Comparison of ENCODE assay signal across 8 cellular contexts in genomic region chr2:197675246-197675645, GRCh38. TPM values are rescaled to one million over a fixed set of nuclear protein-coding genes. Genes with fewer than 3 reads are reported as not detected.
A peak's percentile ranks its signal among the peaks of the same experiment; 100 is the strongest.
DNase-seq lines count a peak whose midpoint lies in the region; ATAC-seq, FAIRE-seq and TF ChIP-seq lines count a peak whose summit lies in the region.

Gene RFTN2 (minus strand): TSS chr2:197675587. CDS start chr2:197675458, 129 bp downstream.

- no peak for FAIRE-seq in HepG2 (lab: Jason Lieb, UNC)

- no peak for ATAC-seq in HepG2

- H3K4me2 ChIP-seq in HepG2 (ENCODE audit: low read depth, low read length) (0 out of 2 replicates have a peak within 1 kb of the TSS, but pooled peaks have one; percentile 41), skeletal muscle satellite cell (ENCODE audit: low read length) (peak within 1 kb of the TSS; percentile 90)

- 61% methylated on average over 3 of the region's 3 CpGs for WGBS in HepG2 (ENCODE audit: low lambda C conversion rate)

- POLR2A ChIA-PET in HepG2 (lab: Yijun Ruan, JAX) = no interaction called here

- no peak for DNase-seq in HFF-Myc (ENCODE audit: extremely low read depth, low read depth)
- DNase-seq in colonic mucosa = no peak
- no peak for DNase-seq in HepG2 (ENCODE audit: low spot score)
- DNase-seq in NCI-H2171 (lab: John Stamatoyannopoulos, UW) = no peak
- no peak for DNase-seq in A172 (ENCODE audit: low spot score)
- no peak for DNase-seq in KBM-7
- DNase-seq in EL = no peak

- H4K20me1 ChIP-seq in HepG2 (ENCODE audit: insufficient read depth, low read length) = no peaks in the 10 kb centered on the region

- H3K36me3 ChIP-seq in colonic mucosa = no peaks in the 10 kb centered on the region
- H3K36me3 ChIP-seq in HepG2 (replicated peaks in 1 of 2; ENCODE audit: control insufficient read depth in 1 of 2, insufficient read depth in 2 of 2, low read length in 2 of 2) = no peaks in the 10 kb centered on the region
- no peaks in the 10 kb centered on the region for H3K36me3 ChIP-seq in skeletal muscle satellite cell (ENCODE audit: insufficient read depth, low read length)

- H3K79me2 ChIP-seq in HepG2 (ENCODE audit: insufficient read depth, low read length) = no peaks in the 10 kb centered on the region

- H3K9me3 ChIP-seq in colonic mucosa (no peaks in the 10 kb centered on the region), HepG2 (ENCODE audit: low read length) (no peaks in the 10 kb centered on the region), skeletal muscle satellite cell (replicated peaks; ENCODE audit: low read length) (no peaks in the 10 kb centered on the region)

- no TSS peak for BruUV-seq in HepG2 (replicated peaks; lab: Mats Ljungman, UMichigan)

- H3K9ac ChIP-seq in colonic mucosa (ENCODE audit: low read depth in 2 of 2, low read length in 2 of 2) (peak within 1 kb of the TSS in 1 of 2 donors; percentile 24), HepG2 (ENCODE audit: insufficient read depth, low read depth, low read length) (no peak within 1 kb of the TSS), skeletal muscle satellite cell (ENCODE audit: low read depth, low read length) (peak within 1 kb of the TSS; percentile 74)

- H3K27me3 ChIP-seq in colonic mucosa = no peaks in the 10 kb centered on the region
- H3K27me3 ChIP-seq in HepG2 (ENCODE audit: control insufficient read depth in 1 of 2, insufficient read depth in 2 of 2, low read length in 2 of 2) = peaks cover 0 to 3% of the 10 kb centered on the region in 2 experiments; a peak in 1 of 5 replicates
- H3K27me3 ChIP-seq in skeletal muscle satellite cell (ENCODE audit: control insufficient read depth, insufficient read depth, low read length) = no peaks in the 10 kb centered on the region

- CTCF ChIA-PET in HepG2 (lab: Yijun Ruan, JAX; ENCODE audit: low intra/inter-chr PET ratio, low total read pairs) = no interaction called here

- TF ChIP-seq CTCF in HFF-Myc (IDR thresholded peaks at IDR 0.05; ENCODE audit: low read depth, low read length, missing control alignments) (no peak), colonic mucosa (IDR thresholded peaks at IDR 0.05) (no peak), HepG2 (CRISPR knock-in tag; IDR thresholded peaks at IDR 0.05) (no peak)

- intact Hi-C loops in colonic mucosa (cut with DNase I) (no loop called here), HepG2 (cut with micrococcal nuclease; ENCODE audit: unreplicated experiment) (no loop called here)

- H3K4me3 ChIP-seq in HFF-Myc (replicated peaks; ENCODE audit: low read depth, low read length) (peak within 1 kb of the TSS; percentile 36), colonic mucosa (no peak within 1 kb of the TSS), HepG2 (replicated peaks in 1 of 3; ENCODE audit: insufficient read depth in 1 of 3, low read depth in 2 of 3, low read length in 3 of 3) (peak within 1 kb of the TSS in 1 of 3 experiments; percentile 14; a peak in 1 of 6 replicates), skeletal muscle satellite cell (ENCODE audit: low read length) (peak within 1 kb of the TSS; percentile 73)

- no peaks in the 10 kb centered on the region for H3K4me1 ChIP-seq in colonic mucosa
- peaks cover 31% of the 10 kb centered on the region for H3K4me1 ChIP-seq in HepG2 (ENCODE audit: insufficient read depth, low read length)
- H3K4me1 ChIP-seq in skeletal muscle satellite cell (ENCODE audit: control insufficient read depth, insufficient read depth, low read length) = peaks cover 15% of the 10 kb centered on the region

- no peak for TF ChIP-seq RAD21 in HepG2 (CRISPR knock-in tag; IDR thresholded peaks at IDR 0.05)

- TF ChIP-seq EP300 in HepG2 (IDR thresholded peaks at IDR 0.05; ENCODE audit: low read depth in 2 of 2, low read length in 2 of 2) = no peak
- TF ChIP-seq EP300 in HepG2 (CRISPR knock-in tag; IDR thresholded peaks at IDR 0.05; ENCODE audit: borderline replicate concordance) = no peak

- H3K27ac ChIP-seq in colonic mucosa (peak within 1 kb of the TSS; percentile 4), HepG2 (ENCODE audit: extremely low read length, insufficient read depth, low read length) (no peak within 1 kb of the TSS)

- no peak for TF ChIP-seq POLR2A in HepG2 (IDR thresholded peaks at IDR 0.05; ENCODE audit: insufficient read depth in 1 of 2, low read depth in 2 of 2, low read length in 2 of 2)

- H2AFZ ChIP-seq in HepG2 (ENCODE audit: low read length) = no peak within 1 kb of the TSS

- in situ Hi-C loops in HepG2 (cut with HindIII; ENCODE audit: extremely low pct_ligation_motif_present, low pct_unique_long_range_greater_than_20kb) (no loop called here), KBM-7 (cut with MboI; ENCODE audit: low pct_unique_long_range_greater_than_20kb, low sequenced_read_pairs) (no loop called here)

TF ChIP-seq in HepG2, 621 proteins besides CTCF, POLR2A, EP300 and RAD21:
- TF ChIP-seq CENPT (CRISPR knock-in tag; IDR thresholded peaks at IDR 0.05; ENCODE audit: low read depth) (no peak), ZNF232 (CRISPR knock-in tag; IDR thresholded peaks at IDR 0.05; ENCODE audit: borderline replicate concordance) (no peak), RBM22 (optimal IDR thresholded peaks at IDR 0.05; ENCODE audit: low read length) (no peak), ERF (CRISPR knock-in tag; IDR thresholded peaks at IDR 0.05) (no peak), ZFP1 (CRISPR knock-in tag; IDR thresholded peaks at IDR 0.05) (no peak), ZNF33B (CRISPR knock-in tag; IDR thresholded peaks at IDR 0.05) (no peak), PCBP1 (IDR thresholded peaks at IDR 0.05; ENCODE audit: borderline replicate concordance, low read depth, low read length) (no peak)
TF ChIP-seq in HepG2: peak in this region for 0.

RNA-seq across cellular contexts. Expression of gene RFTN2, which starts in this region (rescaled TPM):
- total RNA-seq in colonic mucosa (1 to 10 TPM in 1 of 2 donors, under 1 TPM in 1; 0.49 to 2.2 TPM), HepG2 (2016; rRNA removed; fragmentation: Illumina TruSeq; extraction: Trizol) (not detected in 2 replicates)
- total RNA-seq in HepG2 (2016; cell fraction: cytosol; rRNA removed; fragmentation: Illumina TruSeq; extraction: Trizol; ENCODE audit: low read depth) = not detected in 2 replicates
- not detected in 2 replicates for total RNA-seq in HepG2 (2016; cell fraction: insoluble cytoplasmic fraction; rRNA removed; fragmentation: Illumina TruSeq; extraction: Trizol)
- not detected in 2 replicates for total RNA-seq in HepG2 (2016; cell fraction: membrane; rRNA removed; fragmentation: Illumina TruSeq; extraction: Trizol)
- total RNA-seq in HepG2 (2016; cell fraction: nucleus; rRNA removed; fragmentation: Illumina TruSeq; extraction: Trizol) = not detected in 2 replicates
- not detected in 2 replicates for polyA plus RNA-seq in HepG2 (2011; rRNA removed)
- polyA plus RNA-seq in HepG2 (2011; cell fraction: cytosol; rRNA removed) = not detected in 2 replicates
- not detected in 2 replicates for polyA plus RNA-seq in HepG2 (2011; cell fraction: nucleus; rRNA removed)
- polyA plus RNA-seq in HepG2 (2012) = 0.05 and 0.08 TPM in 2 replicates
- not detected in 2 replicates for polyA plus RNA-seq in HepG2 (2016; cell fraction: cytosol; fragmentation: Illumina TruSeq; extraction: Trizol; ENCODE audit: low read depth)
- polyA plus RNA-seq in HepG2 (2016; cell fraction: insoluble cytoplasmic fraction; fragmentation: Illumina TruSeq; extraction: Trizol; ENCODE audit: low read depth) = not detected in 2 replicates
- not detected in 2 replicates for polyA plus RNA-seq in HepG2 (2016; cell fraction: membrane; fragmentation: Illumina TruSeq; extraction: Trizol; ENCODE audit: low read depth)
- not detected in 2 replicates for polyA plus RNA-seq in HepG2 (2016; cell fraction: nucleus; fragmentation: Illumina TruSeq; extraction: Trizol; ENCODE audit: insufficient read depth, low read depth)
- not detected in 2 replicates for polyA minus RNA-seq in HepG2 (2011; rRNA and poly(A)+ RNA removed; ENCODE audit: low replicate concordance)
- polyA minus RNA-seq in HepG2 (2011; cell fraction: cytosol; rRNA and poly(A)+ RNA removed) = not detected in 2 replicates
- polyA minus RNA-seq in HepG2 (2011; cell fraction: nucleus; rRNA and poly(A)+ RNA removed) = not detected in 2 replicates
- 0.87 and 2.0 TPM in 2 replicates for total RNA-seq in skeletal muscle satellite cell (2012; rRNA removed)
- total RNA-seq in A172 (2014; rRNA removed; shearing (Covaris generic)) = 0.12 TPM in 1 of 2 replicates, not detected in the other
